In genomic region chr16:9345889-9346288, GRCh38 we compare ENCODE assay signal across 6 cellular contexts.
"Had no signal": no experiment of that assay in that cellular context is flagged by ENCODE, and none has a peak within 500 bp of the region (broad histone marks: within the 10 kb centered on the region; RNA-seq: fewer than 3 reads in every experiment).

No MANE protein-coding gene starts in this region.

- ATAC-seq: HepG2, K562 had no signal

- H3K4me1 Mint-ChIP-seq: IgD-negative memory B cell had no signal

- H3K4me3 ChIP-seq: K562 had no signal

- DNase-seq: IMR-90, KBM-7 had no signal

- H3K27ac ChIP-seq: HL-60 had no signal

- H3K27me3 Mint-ChIP-seq: IgD-negative memory B cell had no signal

- H3K27ac Mint-ChIP-seq: IgD-negative memory B cell had no signal

- H3K4me3 Mint-ChIP-seq: IgD-negative memory B cell had no signal
